22 cellular contexts compared by ENCODE assay signal in the genomic region with DNA sequence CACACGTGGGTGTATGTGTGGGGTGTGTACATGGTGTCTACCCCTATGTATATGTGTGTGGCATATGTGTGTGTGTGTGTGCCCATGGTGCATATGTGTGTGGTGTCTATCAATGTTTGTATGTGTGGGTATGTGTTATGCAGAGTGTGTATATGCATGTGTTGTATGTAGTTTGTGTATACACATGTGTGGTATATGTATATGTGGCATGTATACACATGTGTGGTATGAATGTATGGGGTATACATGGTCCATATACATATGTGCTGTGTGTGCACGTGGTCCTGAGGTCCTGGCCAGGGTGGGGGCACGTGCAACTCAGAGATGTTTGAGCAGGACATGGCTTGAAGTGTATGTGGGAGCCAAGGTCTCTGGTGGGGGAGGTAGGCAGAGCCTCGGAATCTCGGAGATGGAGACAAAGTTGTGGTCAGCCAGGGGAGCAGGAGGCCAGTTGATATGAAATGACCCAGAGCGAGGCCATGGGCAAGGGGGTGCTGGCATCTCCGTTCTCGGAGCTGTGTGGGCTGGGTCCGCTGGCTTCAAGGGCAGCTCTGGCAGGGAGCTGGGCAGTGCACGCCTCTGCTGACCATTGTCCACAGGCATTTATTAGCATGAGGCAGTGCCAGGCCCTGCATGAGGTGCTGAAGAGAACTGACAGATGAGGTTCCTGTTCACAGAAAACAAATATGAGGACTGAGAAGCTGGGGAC.
"Had no signal": no experiment of that assay in that cellular context is flagged by ENCODE, and none has a peak within 500 bp of the region (broad histone marks: within the 10 kb centered on the region; RNA-seq: fewer than 3 reads in every experiment).

No MANE protein-coding gene starts in this region.

- H3K36me3 Mint-ChIP-seq: stimulated activated naive B cell treated with anti-CD40 and anti-IgM and Interleukin-4, amounts not matched to agents 10 μg/mL and 1 μg/mL and 100 μg/mL, for 72 hours had no signal

- H3K4me3 Mint-ChIP-seq: dendritic cell treated with granulocyte-macrophage colony-stimulating factor and Interleukin-4, amounts not matched to agents 40 ng/mL and 50 ng/mL, for 4 days; endodermal cell; nephron; stimulated activated naive B cell treated with anti-CD40 and anti-IgM and Interleukin-4, amounts not matched to agents 10 μg/mL and 1 μg/mL and 100 μg/mL, for 72 hours; stimulated activated naive CD8-positive, alpha-beta T cell treated with anti-CD3 and anti-CD28 coated beads, Interleukin-15, Interleukin-2, amounts not matched to agents 100 ng/mL and 50 ng/mL, for 24 hours had no signal

- H3K4me1 Mint-ChIP-seq: stimulated activated naive B cell treated with anti-CD40 and anti-IgM and Interleukin-4, amounts not matched to agents 10 μg/mL and 1 μg/mL and 100 μg/mL, for 72 hours had no signal

- H3K9me3 Mint-ChIP-seq: dendritic cell treated with granulocyte-macrophage colony-stimulating factor and Interleukin-4, amounts not matched to agents 40 ng/mL and 50 ng/mL, for 4 days; endodermal cell; nephron; stimulated activated naive CD8-positive, alpha-beta T cell treated with anti-CD3 and anti-CD28 coated beads, Interleukin-15, Interleukin-2, amounts not matched to agents 100 ng/mL and 50 ng/mL, for 24 hours had no signal

- H3K4me1 ChIP-seq: colonic mucosa, lower lobe of right lung, pancreas, right lobe of liver, tibial nerve, upper lobe of left lung, uterus had no signal

- H3K27ac ChIP-seq: colonic mucosa, esophagus squamous epithelium, lower lobe of right lung, pancreas, right lobe of liver, thoracic aorta, tibial nerve, upper lobe of left lung, uterus had no signal

- H3K4me3 ChIP-seq: colonic mucosa, esophagus squamous epithelium, lower lobe of right lung, pancreas, right lobe of liver, thoracic aorta, tibial nerve, upper lobe of left lung, uterus had no signal

- DNase-seq: colonic mucosa; effector CD8-positive, alpha-beta T cell; endodermal cell; esophagus squamous epithelium; foreskin melanocyte; left ventricle myocardium superior; lower lobe of right lung; occipital lobe; pancreas; right lobe of liver; small intestine; stimulated activated CD4-positive, alpha-beta T cell treated with anti-CD3 and anti-CD28 coated beads, Interleukin-15, amount 100 ng/mL, for 24 hours; stimulated activated CD4-positive, alpha-beta T cell treated with anti-CD3 and anti-CD28 coated beads, Interleukin-2, amount 100 ng/mL, for 48 hours; stimulated activated naive B cell treated with anti-CD40 and anti-IgM and Interleukin-4, amounts not matched to agents 10 μg/mL and 1 μg/mL and 100 μg/mL, for 72 hours; uterus had no signal

- H3K27me3 ChIP-seq: colonic mucosa, esophagus squamous epithelium, pancreas, right lobe of liver, tibial nerve, upper lobe of left lung, uterus had no signal

- H3K27me3 Mint-ChIP-seq: dendritic cell treated with granulocyte-macrophage colony-stimulating factor and Interleukin-4, amounts not matched to agents 40 ng/mL and 50 ng/mL, for 4 days had no signal

- H3K36me3 ChIP-seq: colonic mucosa, esophagus squamous epithelium, lower lobe of right lung, pancreas, right lobe of liver, thoracic aorta, tibial nerve, upper lobe of left lung, uterus had no signal

- H3K27ac Mint-ChIP-seq: dendritic cell treated with granulocyte-macrophage colony-stimulating factor and Interleukin-4, amounts not matched to agents 40 ng/mL and 50 ng/mL, for 4 days; nephron; progenitor cell of endocrine pancreas; stimulated activated naive B cell treated with anti-CD40 and anti-IgM and Interleukin-4, amounts not matched to agents 10 μg/mL and 1 μg/mL and 100 μg/mL, for 72 hours; stimulated activated naive CD8-positive, alpha-beta T cell treated with anti-CD3 and anti-CD28 coated beads, Interleukin-15, Interleukin-2, amounts not matched to agents 100 ng/mL and 50 ng/mL, for 24 hours had no signal

- H3K9me3 ChIP-seq: colonic mucosa, esophagus squamous epithelium, lower lobe of right lung, pancreas, right lobe of liver, thoracic aorta, tibial nerve, upper lobe of left lung, uterus had no signal

- ATAC-seq: left ventricle myocardium superior; stimulated activated naive B cell treated with anti-CD40 and anti-IgM and Interleukin-4, amounts not matched to agents 10 μg/mL and 1 μg/mL and 100 μg/mL, for 72 hours had no signal
